ENCODE assay signal across 26 cellular contexts in genomic region chr5:180348316-180348715, GRCh38. TPM values are rescaled to one million over a fixed set of nuclear protein-coding genes. Genes with fewer than 3 reads are reported as not detected.
DNase-seq lines count a peak whose midpoint lies in the region; ATAC-seq, FAIRE-seq and TF ChIP-seq lines count a peak whose summit lies in the region.
"Had no signal": no experiment of that assay in that cellular context is flagged by ENCODE, and none has a peak within 500 bp of the region (broad histone marks: within the 10 kb centered on the region; RNA-seq: fewer than 3 reads in every experiment).

No MANE protein-coding gene starts in this region.

- no peak for TF ChIP-seq RAD21 in H1 (IDR thresholded peaks at IDR 0.05 in 1 of 2, conservative IDR thresholded peaks at IDR 0.05 in 1 of 2; ENCODE audit: low read depth in 2 of 2, low read length in 2 of 2)

- WGBS in H1 (ENCODE audit: extremely low coverage in 1 of 2, insufficient coverage in 1 of 2, insufficient read length in 1 of 2, insufficient replicate concordance in 2 of 2, low coverage in 1 of 2, low lambda C conversion rate in 2 of 2, missing lambda C conversion rate in 1 of 2), 2 experiments: 86% methylated on average over 7 of the region's 7 CpGs; no CpG with 5 or more reads in 1 of the 2 experiments
- no CpG with 5 or more reads among the region's 7 CpGs for WGBS in mesendoderm (ENCODE audit: extremely low coverage, insufficient coverage, low lambda C conversion rate)
- 84% methylated on average over 7 of the region's 7 CpGs for WGBS in smooth muscle cell (ENCODE audit: low lambda C conversion rate)

- H3K56ac ChIP-seq in H1 (replicated peaks; ENCODE audit: insufficient read length, low read depth, low read length) (no peak overlapping the region), mesendoderm (ENCODE audit: low read length) (peak overlapping the region; percentile 8)

- no peak overlapping the region; the same call in 1 of the 2 replicates for H4K8ac ChIP-seq in H1 (ENCODE audit: extremely low read depth, insufficient read depth, low read length)
- H4K8ac ChIP-seq in mesendoderm (ENCODE audit: low read depth, low read length): no peak overlapping the region

- H3K27ac ChIP-seq in left ventricle myocardium inferior (replicated peaks) (no peak overlapping the region), H1 (ENCODE audit: low read depth, low read length) (peak overlapping the region; percentile 47; the same call in 1 of the 2 replicates), mesendoderm (ENCODE audit: low read depth, low read length) (peak overlapping the region; percentile 23), smooth muscle cell (ENCODE audit: low read depth) (peak overlapping the region; percentile 66)
- H3K27ac ChIP-seq: HL-60, PC-9 had no signal

- DNase-seq in Right ventricle myocardium superior (peak; percentile 29), left ventricle myocardium inferior (no peak), H1 (ENCODE audit: low read depth in 1 of 2, low spot score in 2 of 2) (no peak), mesendoderm (peak; percentile 37), smooth muscle cell (lab: John Stamatoyannopoulos, UW; ENCODE audit: unreplicated experiment) (no peak), NCI-H345 treated with DMSO at 0.1 percent for 48 hours (lab: John Stamatoyannopoulos, UW; ENCODE audit: unreplicated experiment) (no peak)
- no peak for DNase-seq in stimulated activated CD4-positive, alpha-beta T cell treated with anti-CD3 and anti-CD28 coated beads, Interleukin-4, amount 100 ng/mL, for 24 hours
- DNase-seq: 8988T; ACHN; BE2C; Calu3; CD8-positive, alpha-beta memory T cell; DMS79 treated with DMSO at 0.1 percent for 48 hours; KBM-7; MG63; NCI-H1105 treated with DMSO at 0.1 percent for 48 hours; NCI-H2029; NCI-H526 treated with DMSO at 0.1 percent for 48 hours; PC-9; SHP77 treated with DMSO at 0.1 percent for 48 hours had no signal

- H3K4me3 ChIP-seq in left ventricle myocardium inferior (no peak overlapping the region), H1 (ENCODE audit: extremely low read depth in 1 of 4, insufficient read depth in 2 of 4, low read depth in 3 of 4, low read length in 4 of 4) (0 out of 8 replicates have a peak overlapping the region, but pooled peaks of 1 of the 4 experiments have one; percentile 1), mesendoderm (ENCODE audit: low read length) (no peak overlapping the region), smooth muscle cell (no peak overlapping the region)
- H3K4me3 ChIP-seq: HAP-1, MG63, PC-9 had no signal

- TF ChIP-seq POLR2A in H1 (IDR thresholded peaks at IDR 0.05; ENCODE audit: control extremely low read depth in 1 of 2, low read depth in 2 of 2, low read length in 2 of 2): no peak

- H3K23me2 ChIP-seq in H1 (ENCODE audit: low read depth, low read length): peaks cover 10% of the 10 kb centered on the region; the same call in 1 of the 2 replicates

- H2AK5ac ChIP-seq in H1 (ENCODE audit: low read depth, low read length) (0 out of 2 replicates have a peak overlapping the region, but pooled peaks have one; percentile 28), mesendoderm (ENCODE audit: low read length) (no peak overlapping the region)

- H3K18ac ChIP-seq in H1 (ENCODE audit: extremely low read depth, low read length): peak overlapping the region; percentile 38
- no peak overlapping the region for H3K18ac ChIP-seq in mesendoderm (ENCODE audit: low read length)

- no peak for TF ChIP-seq EP300 in H1 (IDR thresholded peaks at IDR 0.05; ENCODE audit: borderline replicate concordance in 1 of 2, low read depth in 2 of 2, low read length in 2 of 2)

- no peak for TF ChIP-seq CTCF in left ventricle myocardium inferior (IDR thresholded peaks at IDR 0.05; ENCODE audit: borderline replicate concordance)
- no peak for TF ChIP-seq CTCF in H1 (IDR thresholded peaks at IDR 0.05; ENCODE audit: control extremely low read depth in 1 of 3, insufficient read depth in 1 of 3, low read depth in 1 of 3, low read length in 3 of 3)
- no peak for TF ChIP-seq CTCF in smooth muscle cell (IDR thresholded peaks at IDR 0.05; ENCODE audit: borderline replicate concordance, insufficient read depth, poor library complexity, severe bottlenecking)

- H3K79me2 ChIP-seq in H1 (ENCODE audit: control insufficient read depth in 1 of 2, insufficient read depth in 2 of 2, low read length in 2 of 2) (peaks cover 5 to 81% of the 10 kb centered on the region in 2 experiments; a peak in 3 of 4 replicates), mesendoderm (ENCODE audit: control insufficient read depth, insufficient read depth, low read length) (peaks cover 58% of the 10 kb centered on the region), smooth muscle cell (ENCODE audit: low read depth) (peaks cover 96% of the 10 kb centered on the region)

- no peak overlapping the region for H3K23ac ChIP-seq in H1 (ENCODE audit: insufficient read length)
- H3K23ac ChIP-seq in mesendoderm (ENCODE audit: low read length): no peak overlapping the region

- intact Hi-C loops in Right ventricle myocardium superior (cut with DNase I) (no loop called here), left ventricle myocardium inferior (cut with micrococcal nuclease) (no loop called here)

- peaks cover 10% of the 10 kb centered on the region for H3F3A ChIP-seq in smooth muscle cell (ENCODE audit: low read depth)

- H4K20me1 ChIP-seq in H1 (replicated peaks in 1 of 2; ENCODE audit: control insufficient read depth in 1 of 2, insufficient read depth in 2 of 2, low read length in 2 of 2): peaks cover 18 to 24% of the 10 kb centered on the region in 2 experiments
- peaks cover 98% of the 10 kb centered on the region for H4K20me1 ChIP-seq in smooth muscle cell (ENCODE audit: low read depth)

- H3K9me3 ChIP-seq in left ventricle myocardium inferior (replicated peaks) (no peaks in the 10 kb centered on the region), H1 (ENCODE audit: insufficient read depth in 2 of 2, low read depth in 1 of 2, low read length in 1 of 2) (no peaks in the 10 kb centered on the region), smooth muscle cell (replicated peaks; ENCODE audit: low read depth) (no peaks in the 10 kb centered on the region)
- H3K9me3 ChIP-seq: BE2C, HAP-1, MG63 had no signal

- H3K36me3 ChIP-seq in left ventricle myocardium inferior (no peaks in the 10 kb centered on the region), H1 (ENCODE audit: control insufficient read depth in 2 of 4, insufficient read depth in 4 of 4, low read length in 3 of 4) (peaks cover 0 to 3% (median 0%) of the 10 kb centered on the region in 4 experiments; a peak in 2 of 8 replicates), mesendoderm (ENCODE audit: control insufficient read depth, insufficient read depth, low read length) (no peaks in the 10 kb centered on the region), smooth muscle cell (ENCODE audit: low read depth) (no peaks in the 10 kb centered on the region)
- H3K36me3 ChIP-seq: BE2C, HAP-1, MG63 had no signal

- no peak overlapping the region for H2AFZ ChIP-seq in H1 (ENCODE audit: low read length)
- no peak overlapping the region for H2AFZ ChIP-seq in smooth muscle cell (ENCODE audit: low read depth)
- H2AFZ ChIP-seq: PC-9 had no signal

- peak overlapping the region; percentile 14 for H4K91ac ChIP-seq in H1 (replicated peaks; ENCODE audit: insufficient read length, low read length)

- H3K14ac ChIP-seq in H1 (ENCODE audit: insufficient read length): no peak overlapping the region

- peaks cover 45% of the 10 kb centered on the region for H3K27me3 ChIP-seq in left ventricle myocardium inferior (ENCODE audit: low read depth)
- H3K27me3 ChIP-seq in H1 (replicated peaks in 1 of 4; ENCODE audit: control insufficient read depth in 3 of 4, extremely low read depth in 1 of 4, insufficient read depth in 3 of 4, low read length in 3 of 4): no peaks in the 10 kb centered on the region
- H3K27me3 ChIP-seq in mesendoderm (ENCODE audit: insufficient read depth, low read length, poor library complexity): no peaks in the 10 kb centered on the region
- H3K27me3 ChIP-seq in smooth muscle cell (ENCODE audit: low read depth): peaks cover 5% of the 10 kb centered on the region

- peak overlapping the region; percentile 18; the same call in 1 of the 2 replicates for H2BK12ac ChIP-seq in H1 (ENCODE audit: low read depth, low read length)

- CTCF ChIA-PET in H1 (lab: Charles Lee; ENCODE audit: partially characterized antibody): interaction anchor here (1.4 to 1.9 kb wide), 3 partner anchors 16 to 33 kb away, joined by 5 to 11 read pairs (median 6); no protein-coding TSS in a partner anchor

- H4K5ac ChIP-seq in H1 (ENCODE audit: insufficient read length, low read depth, low read length): peak overlapping the region; percentile 9
- no peak overlapping the region for H4K5ac ChIP-seq in mesendoderm (ENCODE audit: low read length)

- peak overlapping the region; percentile 76 for H2BK5ac ChIP-seq in H1 (ENCODE audit: low read depth, low read length)
- H2BK5ac ChIP-seq in mesendoderm (ENCODE audit: low read length): no peak overlapping the region

- H2BK15ac ChIP-seq in H1 (ENCODE audit: low read length): peak overlapping the region; percentile 92; the same call in 1 of the 2 replicates
- no peak overlapping the region for H2BK15ac ChIP-seq in mesendoderm (replicated peaks; ENCODE audit: low read depth)

- ATAC-seq in Right ventricle myocardium superior (ENCODE audit: poor library complexity) (no peak), HG02763 (IDR thresholded peaks at IDR 0.05; ENCODE audit: unreplicated experiment) (no peak)

- no peak overlapping the region for H2BK120ac ChIP-seq in H1 (replicated peaks; ENCODE audit: low read depth, low read length)
- no peak overlapping the region for H2BK120ac ChIP-seq in mesendoderm (ENCODE audit: low read depth, low read length)

- peaks cover 54% of the 10 kb centered on the region for H3K4me1 ChIP-seq in left ventricle myocardium inferior
- peaks cover 33 to 62% (median 51%) of the 10 kb centered on the region in 4 experiments for H3K4me1 ChIP-seq in H1 (replicated peaks in 1 of 4; ENCODE audit: control insufficient read depth in 3 of 4, insufficient read depth in 4 of 4, low read length in 3 of 4)
- H3K4me1 ChIP-seq in mesendoderm (ENCODE audit: control insufficient read depth, low read depth, low read length): peaks cover 33% of the 10 kb centered on the region
- H3K4me1 ChIP-seq in smooth muscle cell (ENCODE audit: low read depth): peaks cover 43% of the 10 kb centered on the region
- H3K4me1 ChIP-seq: BE2C had no signal

- H3K79me1 ChIP-seq in H1 (ENCODE audit: low read depth, low read length) (peaks cover 28% of the 10 kb centered on the region), mesendoderm (ENCODE audit: low read length) (peaks cover 18% of the 10 kb centered on the region)

- H3K9ac ChIP-seq in H1 (replicated peaks in 1 of 4; ENCODE audit: extremely low read depth in 1 of 4, low read depth in 3 of 4, low read length in 3 of 4) (no peak overlapping the region), mesendoderm (ENCODE audit: low read length) (no peak overlapping the region), smooth muscle cell (ENCODE audit: low read depth) (no peak overlapping the region)

- POLR2A ChIA-PET in H1 (lab: Charles Lee; ENCODE audit: partially characterized antibody): interaction anchor here (1.0 to 10.4 kb wide), 4 partner anchors 15 to 86 kb away, joined by 3 to 146 read pairs (median 4); no protein-coding TSS in a partner anchor

- no peak overlapping the region for H3K4me2 ChIP-seq in H1 (ENCODE audit: insufficient read depth in 1 of 2, low read depth in 2 of 2, low read length in 2 of 2)
- H3K4me2 ChIP-seq in mesendoderm (ENCODE audit: low read length): no peak overlapping the region
- H3K4me2 ChIP-seq in smooth muscle cell: peak overlapping the region; percentile 97
- H3K4me2 ChIP-seq: PC-9 had no signal

- no peak overlapping the region for H2BK20ac ChIP-seq in H1 (ENCODE audit: low read length)

- FAIRE-seq in H1 (lab: Jason Lieb, UNC): no peak
- FAIRE-seq: GM12892, GM19239 had no signal

- H3K4ac ChIP-seq in H1 (replicated peaks; ENCODE audit: insufficient read length, low read depth, low read length) (no peak overlapping the region), mesendoderm (ENCODE audit: low read depth, low read length) (no peak overlapping the region)

RNA-seq across cellular contexts. Expression of gene GFPT2, which starts 4.8 kb away (rescaled TPM):
- 13.3 TPM for total RNA-seq in Right ventricle myocardium superior
- 8.4 TPM for total RNA-seq in left ventricle myocardium inferior
- 141 and 143 TPM in 2 replicates for total RNA-seq in H1 (2021; fragmentation: NEBNext Ultra II Directional; extraction: Animal tissue kit (Norgen Biotek cat#: 25700))
- 83.7 and 90.0 TPM in 2 replicates for polyA plus RNA-seq in H1 (2011; rRNA removed)
- polyA plus RNA-seq in H1 (2011; cell fraction: cytosol; rRNA removed): 101 TPM
- polyA plus RNA-seq in H1 (2011; cell fraction: nucleus; rRNA removed): 136 TPM
- 78.6 to 104 TPM (median 83.3 TPM) in 4 replicates for polyA plus RNA-seq in H1 (2012, experiment 1 of 2)
- polyA plus RNA-seq in H1 (2012, experiment 2 of 2): 47.5 TPM
- polyA plus RNA-seq in H1 (2013, experiment 1 of 2): 73.7 TPM
- 66.5 TPM for polyA plus RNA-seq in H1 (2013, experiment 2 of 2)
- 118 and 127 TPM in 2 replicates for polyA minus RNA-seq in H1 (2011; rRNA and poly(A)+ RNA removed)
- polyA minus RNA-seq in H1 (2011; cell fraction: cytosol; rRNA and poly(A)+ RNA removed): 56.6 TPM
- 80.8 TPM for polyA minus RNA-seq in H1 (2011; cell fraction: nucleus; rRNA and poly(A)+ RNA removed)
- polyA plus RNA-seq in mesendoderm (2013, experiment 1 of 2): 41.2 TPM
- 42.6 TPM for polyA plus RNA-seq in mesendoderm (2013, experiment 2 of 2)
- total RNA-seq in smooth muscle cell: 137 and 168 TPM in 2 replicates
- polyA plus RNA-seq in smooth muscle cell: 163 and 243 TPM in 2 replicates
- total RNA-seq: Calu3 had no signal
- polyA plus RNA-seq: CD14-positive monocyte had no signal

RNA-seq across cellular contexts. Expression of gene MAPK9, which starts 56.4 kb away (rescaled TPM):
- 42.4 TPM for total RNA-seq in Right ventricle myocardium superior
- total RNA-seq in left ventricle myocardium inferior: 40.9 TPM
- total RNA-seq in H1 (2021; fragmentation: NEBNext Ultra II Directional; extraction: Animal tissue kit (Norgen Biotek cat#: 25700)): 37.9 and 43.7 TPM in 2 replicates
- 18.3 and 22.3 TPM in 2 replicates for polyA plus RNA-seq in H1 (2011; rRNA removed)
- polyA plus RNA-seq in H1 (2011; cell fraction: cytosol; rRNA removed): 27.1 TPM
- polyA plus RNA-seq in H1 (2011; cell fraction: nucleus; rRNA removed): 16.9 TPM
- 20.5 to 30.0 TPM (median 24.3 TPM) in 4 replicates for polyA plus RNA-seq in H1 (2012, experiment 1 of 2)
- 2.9 TPM for polyA plus RNA-seq in H1 (2012, experiment 2 of 2)
- 21.8 TPM for polyA plus RNA-seq in H1 (2013, experiment 1 of 2)
- polyA plus RNA-seq in H1 (2013, experiment 2 of 2): 22.3 TPM
- polyA minus RNA-seq in H1 (2011; rRNA and poly(A)+ RNA removed): 47.8 and 64.8 TPM in 2 replicates
- polyA minus RNA-seq in H1 (2011; cell fraction: cytosol; rRNA and poly(A)+ RNA removed): 17.2 TPM
- polyA minus RNA-seq in H1 (2011; cell fraction: nucleus; rRNA and poly(A)+ RNA removed): 28.5 TPM
- polyA plus RNA-seq in mesendoderm (2013, experiment 1 of 2): 28.2 TPM
- polyA plus RNA-seq in mesendoderm (2013, experiment 2 of 2): 28.4 TPM
- 40.9 and 43.4 TPM in 2 replicates for total RNA-seq in smooth muscle cell
- 34.8 and 36.0 TPM in 2 replicates for polyA plus RNA-seq in smooth muscle cell

Comparison
In these comparisons a context has a peak if more than half of its experiments do, and no peak if none do; other contexts are left out.
1. DNase-seq: peak in Right ventricle myocardium superior (single experiment) and mesendoderm (single experiment); none in left ventricle myocardium inferior (single experiment), H1 (0 of 2), smooth muscle cell (single experiment), NCI-H345 treated with DMSO at 0.1 percent for 48 hours (single experiment) and stimulated activated CD4-positive, alpha-beta T cell treated with anti-CD3 and anti-CD28 coated beads, Interleukin-4, amount 100 ng/mL, for 24 hours (single experiment).